Comparison of ENCODE assay signal across 30 cellular contexts in genomic region chr3:126977821-126978220, GRCh38.
"Had no signal": no experiment of that assay in that cellular context is flagged by ENCODE, and none has a peak within 500 bp of the region (broad histone marks: within the 10 kb centered on the region; RNA-seq: fewer than 3 reads in every experiment).

No MANE protein-coding gene starts in this region.

- H3K4me3 Mint-ChIP-seq: activated CD4-positive, alpha-beta T cell treated with anti-CD3 and anti-CD28 coated beads, Interleukin-2, amount 10 ng/mL, durations not matched to agents 24 days and 14 days; activated CD8-positive, alpha-beta T cell treated with anti-CD3 and anti-CD28 coated beads, Interleukin-2, amount 10 ng/mL, durations not matched to agents 7 days and 5 days; activated T-helper 17 cell treated with anti-CD3 and anti-CD28 coated beads, Interleukin-2, amount 50 U/mL, for 72 hours; T-helper 1 cell treated with Interleukin-12 subunit alpha and Interleukin-12 subunit beta and Interleukin-4 antibody, amounts not matched to agents 30 μg/mL and 1 μg/mL, for 36 hours; T-helper 2 cell treated with Interferon-gamma antibody and Interleukin-4, amounts not matched to agents 5 μg/mL and 100 μg/mL, for 36 hours had no signal

- ATAC-seq: activated CD8-positive, alpha-beta T cell treated with anti-CD3 and anti-CD28 coated beads, Interleukin-2, amount 10 ng/mL, durations not matched to agents 7 days and 5 days; activated naive CD4-positive, alpha-beta T cell treated with anti-CD3 and anti-CD28 coated beads, Interleukin-2, amount 50 U/mL, for 72 hours; activated T-helper 17 cell treated with anti-CD3 and anti-CD28 coated beads, Interleukin-2, amount 50 U/mL, for 72 hours; PC-3 had no signal

- FAIRE-seq: TTC549 had no signal

- DNase-seq: activated CD4-positive, alpha-beta T cell treated with anti-CD3 and anti-CD28 coated beads, Interleukin-2, amount 10 ng/mL, durations not matched to agents 24 days and 14 days; activated CD4-positive, alpha-beta T cell treated with anti-CD3 and anti-CD28 coated beads, Interleukin-2, amount 50 U/mL, for 4 hours; activated CD8-positive, alpha-beta memory T cell treated with anti-CD3 and anti-CD28 coated beads, Interleukin-2, amount 50 U/mL, for 48 hours; activated CD8-positive, alpha-beta T cell treated with anti-CD3 and anti-CD28 coated beads, Interleukin-2, amount 10 ng/mL, durations not matched to agents 7 days and 5 days; activated effector memory CD4-positive, alpha-beta T cell treated with anti-CD3 and anti-CD28 coated beads, Interleukin-2, amount 50 U/mL, for 16 hours; activated naive CD4-positive, alpha-beta T cell; activated T-cell treated with anti-CD3 and anti-CD28 coated beads, Interleukin-2, amount 50 U/mL, for 48 hours; anterior cingulate cortex; brain microvascular endothelial cell; central memory CD4-positive, alpha-beta T cell; Karpas-422; KBM-7; NCI-H1105; NCI-H1417 treated with DMSO at 0.1 percent for 48 hours; NCI-H187 treated with DMSO at 0.1 percent for 48 hours; NCI-H2081 treated with DMSO at 0.1 percent for 48 hours; NCI-H226; NCI-H524 treated with DMSO at 0.1 percent for 48 hours; NK-92 treated with Interleukin-12 subunit alpha and Interleukin-12 subunit beta, amount 100 ng/mL, for 24 hours; PC-3; Peyer's patch; RPMI8226; SHP77 treated with DMSO at 0.1 percent for 48 hours; SK-N-SH had no signal

- H3K27me3 ChIP-seq: brain microvascular endothelial cell, Peyer's patch, SJSA1 had no signal

- H3K9ac ChIP-seq: SK-N-SH had no signal

- H3K27ac ChIP-seq: brain microvascular endothelial cell, Peyer's patch, SJSA1 had no signal

- H3K4me2 ChIP-seq: SK-N-SH had no signal

- H3K4me3 ChIP-seq: Peyer's patch, SJSA1 had no signal

- H3K4me1 Mint-ChIP-seq: activated T-helper 17 cell treated with anti-CD3 and anti-CD28 coated beads, Interleukin-2, amount 50 U/mL, for 72 hours had no signal

- H3K36me3 ChIP-seq: brain microvascular endothelial cell, Peyer's patch, SJSA1 had no signal

- H3K27ac Mint-ChIP-seq: activated CD4-positive, alpha-beta T cell treated with anti-CD3 and anti-CD28 coated beads, Interleukin-2, amount 10 ng/mL, durations not matched to agents 24 days and 14 days; activated CD8-positive, alpha-beta T cell treated with anti-CD3 and anti-CD28 coated beads, Interleukin-2, amount 10 ng/mL, durations not matched to agents 7 days and 5 days; activated naive CD4-positive, alpha-beta T cell treated with anti-CD3 and anti-CD28 coated beads, Interleukin-2, amount 50 U/mL, for 72 hours; activated T-helper 17 cell treated with anti-CD3 and anti-CD28 coated beads, Interleukin-2, amount 50 U/mL, for 72 hours; T-helper 1 cell treated with Interleukin-12 subunit alpha and Interleukin-12 subunit beta and Interleukin-4 antibody, amounts not matched to agents 30 μg/mL and 1 μg/mL, for 36 hours; T-helper 2 cell treated with Interferon-gamma antibody and Interleukin-4, amounts not matched to agents 5 μg/mL and 100 μg/mL, for 36 hours had no signal
